8 cellular contexts compared by ENCODE assay signal in the genomic region with DNA sequence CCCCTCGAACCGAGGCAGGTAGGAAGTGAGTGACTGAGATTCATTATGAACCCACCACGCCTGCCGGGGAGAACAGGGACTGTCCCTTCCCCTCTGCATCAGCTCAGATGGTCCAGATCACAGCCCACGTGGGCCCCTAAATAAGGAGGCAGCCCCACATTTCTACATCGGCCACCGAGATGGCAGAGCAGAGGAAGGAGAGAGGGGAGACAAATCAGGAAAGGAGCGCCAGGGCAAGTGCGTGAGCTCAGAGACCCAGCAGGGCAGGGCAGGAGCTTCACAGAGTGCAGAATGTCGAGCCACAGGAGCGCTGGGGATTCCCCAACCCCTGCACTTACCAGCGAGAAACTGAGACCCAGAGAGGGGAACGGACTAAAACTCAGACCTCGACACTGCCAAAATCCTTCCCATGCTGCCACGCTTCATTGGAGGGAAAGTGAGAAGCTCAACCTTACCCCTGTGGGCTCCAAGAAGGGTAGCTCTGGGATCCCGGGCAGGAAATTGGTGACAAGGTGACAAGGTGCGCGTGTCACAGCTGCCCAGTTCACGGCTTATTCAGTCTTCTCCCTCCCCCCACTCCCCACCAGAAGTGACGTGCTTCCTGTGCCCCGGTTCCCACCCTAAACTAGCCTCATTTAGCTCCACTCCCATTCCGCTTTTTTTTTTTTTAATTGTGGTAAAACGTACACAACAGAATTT. TPM values are rescaled to one million over a fixed set of nuclear protein-coding genes. Genes with fewer than 3 reads are reported as not detected.
DNase-seq lines count a peak whose midpoint lies in the region; ATAC-seq and TF ChIP-seq lines count a peak whose summit lies in the region.

TSS of gene ICAM2 (minus strand) at position 566 of the 699 bp plus-strand sequence. CDS start 13,942 bp downstream, outside the sequence.

- H3K27ac Mint-ChIP-seq in naive thymus-derived CD4-positive, alpha-beta T cell: peak within 1 kb of the TSS; percentile 91 to 100 (median 100)
- peak within 1 kb of the TSS; percentile 94 to 98 for H3K27ac Mint-ChIP-seq in stimulated activated naive CD8-positive, alpha-beta T cell treated with anti-CD3 and anti-CD28 coated beads, Interleukin-15, amount 100 ng/mL, for 72 hours

- H3K27me3 Mint-ChIP-seq in naive thymus-derived CD4-positive, alpha-beta T cell: peaks cover 0 to 2% (median 0%) of the 10 kb centered on the region in 5 donors
- H3K27me3 Mint-ChIP-seq in stimulated activated naive CD8-positive, alpha-beta T cell treated with anti-CD3 and anti-CD28 coated beads, Interleukin-15, amount 100 ng/mL, for 72 hours: no peaks in the 10 kb centered on the region

- no peak within 1 kb of the TSS for H3K27ac ChIP-seq in AG04450 (ENCODE audit: low read depth, low read length)
- peak within 1 kb of the TSS; percentile 96 for H3K27ac ChIP-seq in naive thymus-derived CD4-positive, alpha-beta T cell (ENCODE audit: low read depth, low read length)

- CTCF ChIA-PET in AG04450 (lab: Charles Lee): interaction anchor here (0.6 to 2.5 kb wide), 7 partner anchors 10 to 388 kb away, joined by 3 to 21 read pairs (median 7); partner anchors contain the start of gene GH1
- CTCF ChIA-PET in naive thymus-derived CD4-positive, alpha-beta T cell (lab: Charles Lee): interaction anchor here (0.6 to 3.8 kb wide), 33 partner anchors 8 to 410 kb away, joined by 3 to 24 read pairs (median 4); partner anchors contain the start of genes CD79B, CSHL1, ERN1 and GH1

- DNase-seq in AG04450 (ENCODE audit: low read depth, low spot score) (no peak), dermis microvascular lymphatic vessel endothelial cell (ENCODE audit: low read depth in 2 of 2) (peak; percentile 80 to 91), BE2C (no peak)
- peak; percentile 84 for DNase-seq in activated CD4-positive, alpha-beta T cell treated with anti-CD3 and anti-CD28 coated beads for 1 hour
- DNase-seq in naive thymus-derived CD4-positive, alpha-beta T cell: peak; percentile 73 to 97 (median 96)
- DNase-seq in stimulated activated naive CD8-positive, alpha-beta T cell treated with anti-CD3 and anti-CD28 coated beads, Interleukin-15, amount 100 ng/mL, for 72 hours: peak; percentile 79 to 88

- H3K4me3 Mint-ChIP-seq in naive thymus-derived CD4-positive, alpha-beta T cell: peak within 1 kb of the TSS; percentile 91 to 100 (median 98)
- peak within 1 kb of the TSS; percentile 94 to 95 for H3K4me3 Mint-ChIP-seq in stimulated activated naive CD8-positive, alpha-beta T cell treated with anti-CD3 and anti-CD28 coated beads, Interleukin-15, amount 100 ng/mL, for 72 hours

- peaks cover 45 to 79% (median 71%) of the 10 kb centered on the region in 7 donors for H3K4me1 Mint-ChIP-seq in naive thymus-derived CD4-positive, alpha-beta T cell
- peaks cover 76% of the 10 kb centered on the region for H3K4me1 Mint-ChIP-seq in stimulated activated naive CD8-positive, alpha-beta T cell treated with anti-CD3 and anti-CD28 coated beads, Interleukin-15, amount 100 ng/mL, for 72 hours

- peaks cover 0 to 22% (median 11%) of the 10 kb centered on the region in 5 donors for H3K36me3 Mint-ChIP-seq in naive thymus-derived CD4-positive, alpha-beta T cell

- no peaks in the 10 kb centered on the region for H3K36me3 ChIP-seq in naive thymus-derived CD4-positive, alpha-beta T cell (ENCODE audit: control insufficient read depth in 2 of 3, insufficient read depth in 3 of 3, low read length in 3 of 3)
- no peaks in the 10 kb centered on the region for H3K36me3 ChIP-seq in BE2C

- TF ChIP-seq CTCF in AG04450 (IDR thresholded peaks at IDR 0.05; ENCODE audit: low read depth, low read length): no peak
- TF ChIP-seq CTCF in BE2C (IDR thresholded peaks at IDR 0.05; ENCODE audit: low read depth, low read length): no peak

- peaks cover 9% of the 10 kb centered on the region for H3K27me3 ChIP-seq in AG04450 (ENCODE audit: control insufficient read depth, insufficient read depth, low read length)
- no peaks in the 10 kb centered on the region for H3K27me3 ChIP-seq in naive thymus-derived CD4-positive, alpha-beta T cell (ENCODE audit: control insufficient read depth in 2 of 2, insufficient read depth in 2 of 2, low read length in 2 of 2)
- H3K27me3 ChIP-seq in BE2C: no peaks in the 10 kb centered on the region

- H3K4me3 ChIP-seq in AG04450 (ENCODE audit: low read depth, low read length) (0 out of 2 replicates have a peak within 1 kb of the TSS, but pooled peaks have one; percentile 4), BE2C (ENCODE audit: low read depth, low read length) (no peak within 1 kb of the TSS)
- H3K4me3 ChIP-seq in naive thymus-derived CD4-positive, alpha-beta T cell (ENCODE audit: low read length): peak within 1 kb of the TSS; percentile 94

- POLR2A ChIA-PET in AG04450 (lab: Yijun Ruan, JAX): interaction anchor here (0.6 to 0.7 kb wide), 2 partner anchors 109 to 289 kb away, joined by 4 to 5 read pairs; no protein-coding TSS in a partner anchor
- POLR2A ChIA-PET in naive thymus-derived CD4-positive, alpha-beta T cell (lab: Charles Lee): interaction anchor here (0.5 to 4.8 kb wide), 38 partner anchors 9 to 486 kb away, joined by 3 to 84 read pairs (median 6); partner anchors contain the start of genes CD79B, CEP95, DDX5 and ERN1

- peaks cover 57 to 68% of the 10 kb centered on the region in 2 donors for H3K4me1 ChIP-seq in naive thymus-derived CD4-positive, alpha-beta T cell (ENCODE audit: control insufficient read depth in 2 of 2, insufficient read depth in 2 of 2, low read length in 2 of 2)
- H3K4me1 ChIP-seq in BE2C: no peaks in the 10 kb centered on the region

- intact Hi-C loops in naive thymus-derived CD4-positive, alpha-beta T cell (cut with micrococcal nuclease): loop anchor here (1.0 to 10.0 kb wide), 13 partner anchors 22 to 487 kb away; partner anchors contain the start of genes CCDC47 (in 2 of the 2), DDX42 (in 2 of the 2), ERN1 (in 2 of the 2) and PRR29 (in 2 of the 2)

- H3K9me3 Mint-ChIP-seq in naive thymus-derived CD4-positive, alpha-beta T cell: peaks cover 0 to 6% (median 0%) of the 10 kb centered on the region in 11 donors
- H3K9me3 Mint-ChIP-seq in stimulated activated naive CD8-positive, alpha-beta T cell treated with anti-CD3 and anti-CD28 coated beads, Interleukin-15, amount 100 ng/mL, for 72 hours: no peaks in the 10 kb centered on the region

- H3K9me3 ChIP-seq in AG04450 (ENCODE audit: control insufficient read depth, insufficient read depth, low read length): no peaks in the 10 kb centered on the region; the same call in 1 of the 2 replicates
- H3K9me3 ChIP-seq in naive thymus-derived CD4-positive, alpha-beta T cell (ENCODE audit: control insufficient read depth in 2 of 3, low read length in 3 of 3): no peaks in the 10 kb centered on the region
- H3K9me3 ChIP-seq in BE2C: no peaks in the 10 kb centered on the region

- peak; percentile 70 for ATAC-seq in GM19351 (IDR thresholded peaks at IDR 0.05; ENCODE audit: unreplicated experiment)
- ATAC-seq in HG03520 (IDR thresholded peaks at IDR 0.05; ENCODE audit: unreplicated experiment): peak; percentile 49
- ATAC-seq in naive thymus-derived CD4-positive, alpha-beta T cell: peak; percentile 90
- peak; percentile 84 for ATAC-seq in stimulated activated naive CD8-positive, alpha-beta T cell treated with anti-CD3 and anti-CD28 coated beads, Interleukin-15, amount 100 ng/mL, for 72 hours

RNA-seq across cellular contexts. Expression of gene ICAM2, which starts in this region (rescaled TPM):
- 0.16 and 0.52 TPM in 2 replicates for polyA plus RNA-seq in AG04450 (2011; rRNA removed)
- 0.28 TPM in 1 of 2 replicates, not detected in the other for polyA minus RNA-seq in AG04450 (2011; rRNA and poly(A)+ RNA removed)
- total RNA-seq in dermis microvascular lymphatic vessel endothelial cell: 220 and 251 TPM in 2 replicates
- total RNA-seq in naive thymus-derived CD4-positive, alpha-beta T cell: 100 to 1,000 TPM in 2 of 5 experiments, 10 to 100 TPM in 3; 60.9 to 132 (median 92.3) TPM
- polyA plus RNA-seq in naive thymus-derived CD4-positive, alpha-beta T cell: 100 to 1,000 TPM; 400 to 414 TPM
- polyA plus RNA-seq in BE2C (2012; ENCODE audit: insufficient read depth, insufficient read length, low read depth): 105 TPM

Comparison
In these comparisons a context has a peak if more than half of its experiments do, and no peak if none do; other contexts are left out.
1. RNA of gene ICAM2 (polyA plus RNA-seq): 400 to 414 TPM in naive thymus-derived CD4-positive, alpha-beta T cell; 0.16 to 0.52 TPM in AG04450; every median in the first group is over 100 times any median in the second.
2. DNase-seq: peak in activated CD4-positive, alpha-beta T cell treated with anti-CD3 and anti-CD28 coated beads for 1 hour (single experiment), dermis microvascular lymphatic vessel endothelial cell (2 of 2), naive thymus-derived CD4-positive, alpha-beta T cell (9 of 9) and stimulated activated naive CD8-positive, alpha-beta T cell treated with anti-CD3 and anti-CD28 coated beads, Interleukin-15, amount 100 ng/mL, for 72 hours (2 of 2); none in AG04450 (single experiment) and BE2C (single experiment).
3. Peak in every context shown above with its lines, with median percentiles within 50 percentile points of each other: ATAC-seq.